ENCODE assay signal across 9 cellular contexts in the genomic region with DNA sequence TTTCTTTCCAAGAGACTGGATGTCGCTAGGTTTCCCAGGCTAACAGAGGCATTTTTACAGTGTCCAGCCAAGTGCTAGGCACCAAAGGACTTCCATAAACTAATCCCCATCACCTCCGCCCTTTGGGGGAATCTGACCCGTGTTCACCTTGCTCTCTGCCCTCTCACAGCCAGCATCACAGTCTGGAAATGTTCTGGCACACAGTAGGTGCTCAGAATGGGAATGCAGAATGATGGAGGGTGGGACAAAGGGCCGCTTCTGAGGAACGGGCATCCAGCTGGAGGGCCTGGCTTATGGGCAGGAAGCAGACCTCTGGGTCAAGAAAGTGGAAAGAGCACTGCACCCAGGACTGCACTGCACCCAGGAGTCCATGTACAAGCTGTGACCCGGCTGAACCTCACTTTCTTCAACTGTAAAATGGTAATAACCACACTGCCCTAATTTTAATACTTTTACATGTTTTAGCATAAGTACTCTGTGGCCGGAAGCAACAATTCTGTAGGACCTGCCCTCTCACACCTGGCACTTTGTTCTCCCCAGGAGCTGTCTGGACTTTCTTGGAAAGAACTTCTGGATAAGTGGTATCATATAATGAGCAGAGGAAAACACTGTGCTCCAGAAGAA. TPM values are rescaled to one million over a fixed set of nuclear protein-coding genes. Genes with fewer than 3 reads are reported as not detected.
DNase-seq lines count a peak whose midpoint lies in the region; ATAC-seq, FAIRE-seq and TF ChIP-seq lines count a peak whose summit lies in the region.
"Had no signal": no experiment of that assay in that cellular context is flagged by ENCODE, and none has a peak within 500 bp of the region (broad histone marks: within the 10 kb centered on the region; RNA-seq: fewer than 3 reads in every experiment).

No MANE protein-coding gene starts in this region.

- no peaks in the 10 kb centered on the region for H3K36me3 ChIP-seq in HUES6 (ENCODE audit: control insufficient read depth, insufficient read depth, low read length)
- H3K36me3 ChIP-seq in bronchial epithelial cell (ENCODE audit: control insufficient read depth, insufficient read depth, low read length) = no peaks in the 10 kb centered on the region
- no peaks in the 10 kb centered on the region for H3K36me3 ChIP-seq in muscle layer of duodenum (ENCODE audit: control insufficient read depth in 1 of 2, insufficient read depth in 2 of 2, low read length in 2 of 2)

- ATAC-seq in GM21723 (IDR thresholded peaks at IDR 0.05; ENCODE audit: unreplicated experiment) = no peak
- ATAC-seq in GM21526 (IDR thresholded peaks at IDR 0.05; ENCODE audit: low FRiP score, unreplicated experiment) = no peak

- peak overlapping the region; percentile 3 for H3K9ac ChIP-seq in HUES6 (ENCODE audit: low read length)

- H3K9me3 ChIP-seq in AG04450 (ENCODE audit: control insufficient read depth, insufficient read depth, low read length) (no peaks in the 10 kb centered on the region), HUES6 (ENCODE audit: control insufficient read depth, insufficient read depth, low read depth, low read length) (no peaks in the 10 kb centered on the region), muscle layer of duodenum (ENCODE audit: control insufficient read depth in 1 of 2, low read length in 2 of 2) (no peaks in the 10 kb centered on the region)

- no peaks in the 10 kb centered on the region for H3K27me3 ChIP-seq in AG04450 (ENCODE audit: control insufficient read depth, insufficient read depth, low read length)
- H3K27me3 ChIP-seq in HUES6 (ENCODE audit: control insufficient read depth, insufficient read depth, low read length) = peaks cover 14% of the 10 kb centered on the region
- H3K27me3 ChIP-seq in bronchial epithelial cell (ENCODE audit: control insufficient read depth, insufficient read depth, low read length) = no peaks in the 10 kb centered on the region
- no peaks in the 10 kb centered on the region for H3K27me3 ChIP-seq in muscle layer of duodenum (ENCODE audit: low read depth, low read length)

- TF ChIP-seq CTCF in AG04450 (IDR thresholded peaks at IDR 0.05; ENCODE audit: low read depth, low read length) (no peak), bronchial epithelial cell (IDR thresholded peaks at IDR 0.05; ENCODE audit: insufficient read depth, low read length, severe bottlenecking) (no peak)

- FAIRE-seq in bronchial epithelial cell (lab: Jason Lieb, UNC) = no peak
- FAIRE-seq: endometrium had no signal

- POLR2A ChIA-PET in AG04450 (lab: Yijun Ruan, JAX) = interaction anchor here (0.6 to 1.3 kb wide), 4 partner anchors 28 to 253 kb away, joined by 3 to 6 read pairs (median 4); no protein-coding TSS in a partner anchor

- no peak for DNase-seq in AG04450 (ENCODE audit: low read depth, low spot score)
- no peak for DNase-seq in bronchial epithelial cell (ENCODE audit: low read depth)
- DNase-seq in occipital lobe (lab: John Stamatoyannopoulos, UW) = no peak
- DNase-seq in iPS-NIHi7 (ENCODE audit: extremely low spot score) = no peak

- no peak overlapping the region for H3K4me3 ChIP-seq in AG04450 (ENCODE audit: low read depth, low read length)
- H3K4me3 ChIP-seq in HUES6 (ENCODE audit: low read depth, low read length) = peak overlapping the region; percentile 53
- peak overlapping the region; percentile 47 for H3K4me3 ChIP-seq in bronchial epithelial cell (ENCODE audit: low read depth, low read length)
- peak overlapping the region; percentile 52 to 67 for H3K4me3 ChIP-seq in muscle layer of duodenum (ENCODE audit: low read depth in 1 of 2, low read length in 2 of 2)

- H3K4me1 ChIP-seq in HUES6 (ENCODE audit: control insufficient read depth, insufficient read depth, low read length) = peaks cover 26% of the 10 kb centered on the region
- peaks cover 5 to 13% of the 10 kb centered on the region in 2 donors for H3K4me1 ChIP-seq in muscle layer of duodenum (ENCODE audit: control insufficient read depth in 1 of 2, insufficient read depth in 2 of 2, low read length in 2 of 2)

- CTCF ChIA-PET in AG04450 (lab: Charles Lee) = interaction anchor here (0.5 to 2.0 kb wide), 33 partner anchors 8 to 752 kb away, joined by 3 to 16 read pairs (median 4); a partner anchor contains a TSS

- peak overlapping the region; percentile 73 for H3K27ac ChIP-seq in AG04450 (ENCODE audit: low read depth, low read length)
- H3K27ac ChIP-seq in HUES6 (ENCODE audit: low read depth, low read length) = no peak overlapping the region
- H3K27ac ChIP-seq in muscle layer of duodenum (ENCODE audit: low read length) = no peak overlapping the region

RNA-seq across cellular contexts. Expression of a gene that starts 0.9 kb away (rescaled TPM):
- 3.3 and 3.8 TPM in 2 replicates for polyA plus RNA-seq in AG04450 (2011; rRNA removed)
- 1.3 and 2.0 TPM in 2 replicates for polyA minus RNA-seq in AG04450 (2011; rRNA and poly(A)+ RNA removed)
- total RNA-seq in bronchial epithelial cell (1.1 and 1.5 TPM in 2 replicates), occipital lobe (1.9 TPM)

RNA-seq across cellular contexts. Expression of a gene that starts 4.8 kb away (rescaled TPM):
- polyA plus RNA-seq in AG04450 (2011; rRNA removed) = 18.7 and 19.0 TPM in 2 replicates
- 18.2 and 21.3 TPM in 2 replicates for polyA minus RNA-seq in AG04450 (2011; rRNA and poly(A)+ RNA removed)
- total RNA-seq in bronchial epithelial cell (24.0 and 31.0 TPM in 2 replicates), occipital lobe (25.7 TPM)

RNA-seq across cellular contexts. Expression of a gene that starts 57.0 kb away (rescaled TPM):
- polyA plus RNA-seq in AG04450 (2011; rRNA removed) = 218 and 324 TPM in 2 replicates
- 69.7 and 92.2 TPM in 2 replicates for polyA minus RNA-seq in AG04450 (2011; rRNA and poly(A)+ RNA removed)
- total RNA-seq in bronchial epithelial cell = 220 and 247 TPM in 2 replicates
- total RNA-seq in occipital lobe = 68.9 TPM

RNA-seq across cellular contexts. Expression of a gene that starts 58.1 kb away (rescaled TPM):
- polyA plus RNA-seq in AG04450 (2011; rRNA removed) = 16.2 and 17.0 TPM in 2 replicates
- 24.1 and 25.9 TPM in 2 replicates for polyA minus RNA-seq in AG04450 (2011; rRNA and poly(A)+ RNA removed)
- total RNA-seq in bronchial epithelial cell (4.7 and 7.4 TPM in 2 replicates), occipital lobe (32.6 TPM)
